In the genomic region with DNA sequence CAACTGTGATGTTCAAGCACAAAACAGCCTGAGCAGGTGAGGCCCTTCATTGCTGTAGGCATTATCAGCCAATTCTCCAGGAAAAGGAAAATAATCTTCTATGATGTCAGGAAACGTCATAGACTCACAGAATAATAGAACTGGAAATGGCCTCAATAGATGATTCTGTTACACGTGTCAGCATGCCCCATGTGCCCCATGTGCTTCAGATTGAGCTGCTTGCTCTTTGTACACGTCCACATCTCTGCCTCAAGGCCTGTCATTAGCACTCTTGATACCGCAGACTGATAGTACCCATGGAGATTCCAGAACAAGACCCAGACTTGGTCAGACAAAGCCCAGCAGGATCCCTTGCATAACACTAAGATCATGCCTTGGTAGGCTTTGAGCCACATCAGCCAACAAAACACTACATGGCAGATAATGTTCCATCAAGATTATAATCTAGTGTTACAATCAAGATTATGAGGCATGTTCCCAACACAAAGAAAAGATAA, we compare ENCODE assay signal across 21 cellular contexts.
DNase-seq lines count a peak whose midpoint lies in the region; TF ChIP-seq lines count a peak whose summit lies in the region.
"Had no signal": no experiment of that assay in that cellular context is flagged by ENCODE, and none has a peak within 500 bp of the region (broad histone marks: within the 10 kb centered on the region; RNA-seq: fewer than 3 reads in every experiment).

No MANE protein-coding gene starts in this region.

- peaks cover 2% of the 10 kb centered on the region for H3K79me1 ChIP-seq in trophoblast cell (ENCODE audit: low read length)

- WGBS in SK-N-SH (ENCODE audit: low lambda C conversion rate): 83% methylated on average over 4 of the region's 4 CpGs
- no CpG with 5 or more reads among the region's 4 CpGs for WGBS in trophoblast cell (ENCODE audit: extremely low coverage, insufficient coverage, insufficient read length)

- H4K12ac ChIP-seq in trophoblast cell (ENCODE audit: low read depth, low read length): no peak overlapping the region

- DNase-seq in BE2C (peak; percentile 30), SK-N-SH (peak; percentile 60), islet precursor cell (peak; percentile 78), trophoblast cell (peak; percentile 92 to 98), neural progenitor cell (ENCODE audit: low spot score) (no peak), NCI-H1048 (lab: John Stamatoyannopoulos, UW) (no peak), RKO (ENCODE audit: low spot score) (no peak)
- DNase-seq: 8988T; C1 segment of cervical spinal cord; CD4-positive, CD25-positive, alpha-beta regulatory T cell; CD8-positive, alpha-beta memory T cell; COR-L47; DMS 273 treated with DMSO at 0.1 percent for 48 hours; DMS53; DND-41; EL; GM23248; H9; IMR-90 had no signal

- H3K27me3 Mint-ChIP-seq in neural progenitor cell (ENCODE audit: insufficient read depth, low read depth): peaks cover 2% of the 10 kb centered on the region
- H3K27me3 Mint-ChIP-seq: B cell; CD4-positive, CD25-positive, alpha-beta regulatory T cell; CD8-positive, alpha-beta memory T cell had no signal

- TF ChIP-seq CTCF in BE2C (IDR thresholded peaks at IDR 0.05; ENCODE audit: low read depth, low read length): no peak
- TF ChIP-seq CTCF in SK-N-SH (IDR thresholded peaks at IDR 0.05): no peak
- no peak for TF ChIP-seq CTCF in neural progenitor cell (IDR thresholded peaks at IDR 0.05)

- H3K36me3 Mint-ChIP-seq in neural progenitor cell: no peaks in the 10 kb centered on the region
- H3K36me3 Mint-ChIP-seq: CD4-positive, CD25-positive, alpha-beta regulatory T cell; CD8-positive, alpha-beta memory T cell had no signal

- H2BK5ac ChIP-seq in trophoblast cell (ENCODE audit: low read depth, low read length, poor library complexity): no peak overlapping the region

- H3K36me3 ChIP-seq in BE2C (peaks cover 33% of the 10 kb centered on the region), SK-N-SH (replicated peaks in 1 of 2; ENCODE audit: control insufficient read depth in 1 of 2, insufficient read depth in 2 of 2, low read length in 1 of 2) (peaks cover 68 to 90% of the 10 kb centered on the region in 2 experiments), trophoblast cell (ENCODE audit: control insufficient read depth in 1 of 2, insufficient read depth in 2 of 2, low read length in 2 of 2) (no peaks in the 10 kb centered on the region), neural progenitor cell (no peaks in the 10 kb centered on the region)

- H3K18ac ChIP-seq in trophoblast cell (ENCODE audit: low read length): no peak overlapping the region

- CTCF ChIA-PET in SK-N-SH (lab: Yijun Ruan, JAX): no interaction called here

- no peak overlapping the region for H2BK120ac ChIP-seq in trophoblast cell (ENCODE audit: insufficient read depth, low read length, poor library complexity)

- no peak overlapping the region for H2BK12ac ChIP-seq in trophoblast cell (ENCODE audit: low read length)

- peaks cover 22% of the 10 kb centered on the region; the same call in 1 of the 2 replicates for H4K20me1 ChIP-seq in SK-N-SH (ENCODE audit: insufficient read depth)
- H4K20me1 ChIP-seq in neural progenitor cell (ENCODE audit: low read depth): no peaks in the 10 kb centered on the region

- no peak overlapping the region for H3K4me3 Mint-ChIP-seq in neural progenitor cell
- H3K4me3 Mint-ChIP-seq: B cell; CD4-positive, CD25-positive, alpha-beta regulatory T cell; CD8-positive, alpha-beta memory T cell; H9 had no signal

- POLR2A ChIA-PET in SK-N-SH (lab: Yijun Ruan, JAX): no interaction called here

- H3K9me3 Mint-ChIP-seq in neural progenitor cell: no peaks in the 10 kb centered on the region
- H3K9me3 Mint-ChIP-seq: H9 had no signal

- TF ChIP-seq RAD21 in SK-N-SH (IDR thresholded peaks at IDR 0.05; ENCODE audit: low read length): no peak

- no peak overlapping the region for H4K8ac ChIP-seq in trophoblast cell (ENCODE audit: low read depth, low read length)

- peaks cover 9% of the 10 kb centered on the region for H3K4me1 ChIP-seq in BE2C
- peaks cover 0 to 13% of the 10 kb centered on the region in 2 experiments; a peak in 2 of 4 replicates for H3K4me1 ChIP-seq in SK-N-SH (ENCODE audit: control insufficient read depth in 1 of 2, insufficient read depth in 2 of 2, low read depth in 1 of 2, low read length in 1 of 2)
- H3K4me1 ChIP-seq in trophoblast cell (ENCODE audit: control insufficient read depth in 1 of 2, insufficient read depth in 2 of 2, low read length in 2 of 2): peaks cover 2 to 8% of the 10 kb centered on the region in 2 experiments
- peaks cover 4% of the 10 kb centered on the region for H3K4me1 ChIP-seq in neural progenitor cell

- no peak overlapping the region for H2AFZ ChIP-seq in SK-N-SH (ENCODE audit: low read depth)
- no peak overlapping the region for H2AFZ ChIP-seq in trophoblast cell (ENCODE audit: insufficient read depth, low read length, poor library complexity)
- H2AFZ ChIP-seq in neural progenitor cell (replicated peaks): no peak overlapping the region
- H2AFZ ChIP-seq: GM23248 had no signal

- no peak overlapping the region for H3K4ac ChIP-seq in trophoblast cell (ENCODE audit: low read depth, low read length)

- H2AK5ac ChIP-seq in trophoblast cell (ENCODE audit: low read length): no peak overlapping the region

- H3K9me3 ChIP-seq in BE2C (peaks cover 4% of the 10 kb centered on the region; the same call in 1 of the 2 replicates), SK-N-SH (no peaks in the 10 kb centered on the region), trophoblast cell (ENCODE audit: insufficient read depth, low read depth, low read length) (no peaks in the 10 kb centered on the region), neural progenitor cell (ENCODE audit: low read depth) (no peaks in the 10 kb centered on the region)

- H3K27me3 ChIP-seq in BE2C (no peaks in the 10 kb centered on the region), SK-N-SH (ENCODE audit: insufficient read depth) (no peaks in the 10 kb centered on the region), trophoblast cell (ENCODE audit: insufficient read depth, low read length) (no peaks in the 10 kb centered on the region), neural progenitor cell (no peaks in the 10 kb centered on the region)

- no peak overlapping the region for H3K27ac Mint-ChIP-seq in neural progenitor cell
- H3K27ac Mint-ChIP-seq: B cell; CD4-positive, CD25-positive, alpha-beta regulatory T cell; CD8-positive, alpha-beta memory T cell; H9 had no signal

- no peaks in the 10 kb centered on the region for H3K9me2 ChIP-seq in SK-N-SH

- H3K23ac ChIP-seq in trophoblast cell (ENCODE audit: low read length): no peak overlapping the region

- no peak; a peak in 1 of 4 replicates for TF ChIP-seq EP300 in SK-N-SH (IDR thresholded peaks at IDR 0.05; ENCODE audit: borderline replicate concordance in 1 of 2, low read depth in 1 of 2, low read length in 1 of 2)

- no peak overlapping the region for H3K14ac ChIP-seq in trophoblast cell (ENCODE audit: low read length)

- H3K4me2 ChIP-seq in SK-N-SH: no peak overlapping the region
- no peak overlapping the region for H3K4me2 ChIP-seq in trophoblast cell (ENCODE audit: low read length)
- no peak overlapping the region for H3K4me2 ChIP-seq in neural progenitor cell

- peaks cover 82% of the 10 kb centered on the region for H3K79me2 ChIP-seq in SK-N-SH (ENCODE audit: insufficient read depth)
- H3K79me2 ChIP-seq in trophoblast cell (ENCODE audit: control insufficient read depth, insufficient read depth, low read length, poor library complexity): no peaks in the 10 kb centered on the region
- H3K79me2 ChIP-seq in neural progenitor cell (ENCODE audit: low read depth): no peaks in the 10 kb centered on the region

- H3K4me1 Mint-ChIP-seq in neural progenitor cell: no peaks in the 10 kb centered on the region
- H3K4me1 Mint-ChIP-seq: B cell; CD4-positive, CD25-positive, alpha-beta regulatory T cell; CD8-positive, alpha-beta memory T cell had no signal

- H3K27ac ChIP-seq in SK-N-SH (ENCODE audit: low read depth in 2 of 2, low read length in 1 of 2): peak overlapping the region in 1 of 2 experiments; percentile 36; a peak in 2 of 4 replicates
- no peak overlapping the region for H3K27ac ChIP-seq in trophoblast cell (ENCODE audit: low read depth, low read length)
- no peak overlapping the region for H3K27ac ChIP-seq in neural progenitor cell
- H3K27ac ChIP-seq: GM23248 had no signal

- H4K91ac ChIP-seq in trophoblast cell (ENCODE audit: low read depth, low read length): no peak overlapping the region

- H3K9ac ChIP-seq in SK-N-SH (no peak overlapping the region), trophoblast cell (ENCODE audit: low read length) (no peak overlapping the region), neural progenitor cell (no peak overlapping the region)
- H3K9ac ChIP-seq: GM23248 had no signal

- H3F3A ChIP-seq in SK-N-SH (replicated peaks; ENCODE audit: insufficient read depth) (peaks cover 10% of the 10 kb centered on the region), neural progenitor cell (ENCODE audit: low read depth) (no peaks in the 10 kb centered on the region)

- no peak overlapping the region for H3K4me3 ChIP-seq in BE2C (ENCODE audit: low read depth, low read length)
- H3K4me3 ChIP-seq in SK-N-SH (ENCODE audit: low read depth in 2 of 2, low read length in 1 of 2): no peak overlapping the region
- no peak overlapping the region for H3K4me3 ChIP-seq in trophoblast cell (ENCODE audit: low read depth, low read length)
- H3K4me3 ChIP-seq in neural progenitor cell: no peak overlapping the region
- H3K4me3 ChIP-seq: GM12878, GM23248 had no signal

TF ChIP-seq in SK-N-SH, 30 proteins besides CTCF, POLR2A, EP300 and RAD21:
- TF ChIP-seq CHD2 (IDR thresholded peaks at IDR 0.05; ENCODE audit: low read length, partially characterized antibody): peak; percentile 27
- peak; percentile 78 for TF ChIP-seq GATA2 (CRISPR knock-in tag; IDR thresholded peaks at IDR 0.05)
- peak; percentile 98 for TF ChIP-seq MXI1 (IDR thresholded peaks at IDR 0.05; ENCODE audit: low read depth, low read length)
- TF ChIP-seq YY1 (IDR thresholded peaks at IDR 0.05; ENCODE audit: low read depth): no peak
- no peak for TF ChIP-seq SMC3 (IDR thresholded peaks at IDR 0.05; ENCODE audit: low read depth, low read length)
- 0 out of 2 replicates have a peak, but pooled peaks have one; percentile 24 for TF ChIP-seq RCOR1 (IDR thresholded peaks at IDR 0.05; ENCODE audit: low read length)

Comparison
In these comparisons a context has a peak if more than half of its experiments do, and no peak if none do; other contexts are left out.
1. DNase-seq: peak in BE2C (single experiment), SK-N-SH (single experiment), islet precursor cell (single experiment) and trophoblast cell (2 of 2); none in neural progenitor cell (single experiment), NCI-H1048 (single experiment) and RKO (single experiment).